1 cellular context compared by ENCODE assay signal in the genomic region with DNA sequence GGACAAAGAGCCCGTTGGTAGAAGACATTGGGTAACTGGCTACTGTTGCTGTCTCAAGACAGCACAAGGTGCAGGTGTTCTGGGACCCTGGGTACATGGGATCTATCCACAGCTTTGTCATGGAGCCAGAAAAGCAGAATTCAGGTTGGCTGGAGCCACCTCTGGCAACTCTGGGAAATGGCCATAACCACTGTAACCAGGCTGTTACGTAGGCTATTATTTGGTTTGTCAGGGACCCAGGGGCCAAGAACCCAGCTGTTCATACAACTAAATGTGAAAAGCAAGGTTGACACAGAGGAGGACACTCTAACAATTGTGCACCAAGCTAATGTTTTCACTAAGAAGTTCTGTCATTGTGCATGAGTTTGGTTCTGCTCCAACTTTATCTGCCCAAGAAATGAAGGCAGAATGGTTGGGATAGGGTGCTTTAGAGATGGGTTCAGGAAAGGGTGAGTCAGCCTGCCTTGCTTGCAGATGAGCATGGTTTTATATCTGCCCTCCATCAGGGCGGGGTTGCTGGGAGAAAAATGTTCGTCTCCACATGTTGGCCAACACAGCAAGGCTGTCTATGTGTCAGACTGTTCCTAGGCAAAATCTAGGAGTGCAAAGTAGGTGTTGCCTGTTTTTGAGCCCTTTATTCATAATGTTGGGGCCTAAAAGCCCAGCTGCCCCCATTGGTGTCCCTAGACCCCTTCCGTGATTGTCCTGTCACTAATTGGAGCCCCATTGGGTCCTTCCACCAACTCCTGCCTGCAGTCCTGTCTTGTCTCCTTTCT.
TF ChIP-seq lines count a peak whose summit lies in the region.

No MANE protein-coding gene starts in this region.

TF ChIP-seq in HCT116, 20 proteins besides CTCF, POLR2A, EP300 and RAD21:
- TF ChIP-seq ELF1 (IDR thresholded peaks at IDR 0.05; ENCODE audit: borderline replicate concordance, low read depth), result no peak
- TF ChIP-seq JUND (IDR thresholded peaks at IDR 0.05), result no peak
- TF ChIP-seq ZNF274 (IDR thresholded peaks at IDR 0.05; ENCODE audit: low read depth, low read length), result no peak
- TF ChIP-seq EZH2phosphoT487 (IDR thresholded peaks at IDR 0.05; ENCODE audit: borderline replicate concordance), result no peak
- TF ChIP-seq TCF7L2 (IDR thresholded peaks at IDR 0.05; ENCODE audit: borderline replicate concordance, extremely low read depth, insufficient read depth, insufficient read length), result no peak
- no peak for TF ChIP-seq EGR1 (IDR thresholded peaks at IDR 0.05; ENCODE audit: low read depth)
- TF ChIP-seq ZFX (IDR thresholded peaks at IDR 0.05), result no peak
- no peak for TF ChIP-seq POLR2AphosphoS5 (IDR thresholded peaks at IDR 0.05; ENCODE audit: low read depth, low read length)
- no peak for TF ChIP-seq ZBTB33 (IDR thresholded peaks at IDR 0.05; ENCODE audit: extremely low read depth, insufficient replicate concordance, low read length)
- no peak for TF ChIP-seq CEBPB (IDR thresholded peaks at IDR 0.05; ENCODE audit: low read depth)
- no peak for TF ChIP-seq ATF3 (IDR thresholded peaks at IDR 0.05)
- no peak for TF ChIP-seq FOSL1 (IDR thresholded peaks at IDR 0.05; ENCODE audit: low read depth)
- TF ChIP-seq EZH2 (IDR thresholded peaks at IDR 0.05), result no peak
- TF ChIP-seq SIN3A (IDR thresholded peaks at IDR 0.05; ENCODE audit: low read depth), result no peak
- TF ChIP-seq, protein P1, sequence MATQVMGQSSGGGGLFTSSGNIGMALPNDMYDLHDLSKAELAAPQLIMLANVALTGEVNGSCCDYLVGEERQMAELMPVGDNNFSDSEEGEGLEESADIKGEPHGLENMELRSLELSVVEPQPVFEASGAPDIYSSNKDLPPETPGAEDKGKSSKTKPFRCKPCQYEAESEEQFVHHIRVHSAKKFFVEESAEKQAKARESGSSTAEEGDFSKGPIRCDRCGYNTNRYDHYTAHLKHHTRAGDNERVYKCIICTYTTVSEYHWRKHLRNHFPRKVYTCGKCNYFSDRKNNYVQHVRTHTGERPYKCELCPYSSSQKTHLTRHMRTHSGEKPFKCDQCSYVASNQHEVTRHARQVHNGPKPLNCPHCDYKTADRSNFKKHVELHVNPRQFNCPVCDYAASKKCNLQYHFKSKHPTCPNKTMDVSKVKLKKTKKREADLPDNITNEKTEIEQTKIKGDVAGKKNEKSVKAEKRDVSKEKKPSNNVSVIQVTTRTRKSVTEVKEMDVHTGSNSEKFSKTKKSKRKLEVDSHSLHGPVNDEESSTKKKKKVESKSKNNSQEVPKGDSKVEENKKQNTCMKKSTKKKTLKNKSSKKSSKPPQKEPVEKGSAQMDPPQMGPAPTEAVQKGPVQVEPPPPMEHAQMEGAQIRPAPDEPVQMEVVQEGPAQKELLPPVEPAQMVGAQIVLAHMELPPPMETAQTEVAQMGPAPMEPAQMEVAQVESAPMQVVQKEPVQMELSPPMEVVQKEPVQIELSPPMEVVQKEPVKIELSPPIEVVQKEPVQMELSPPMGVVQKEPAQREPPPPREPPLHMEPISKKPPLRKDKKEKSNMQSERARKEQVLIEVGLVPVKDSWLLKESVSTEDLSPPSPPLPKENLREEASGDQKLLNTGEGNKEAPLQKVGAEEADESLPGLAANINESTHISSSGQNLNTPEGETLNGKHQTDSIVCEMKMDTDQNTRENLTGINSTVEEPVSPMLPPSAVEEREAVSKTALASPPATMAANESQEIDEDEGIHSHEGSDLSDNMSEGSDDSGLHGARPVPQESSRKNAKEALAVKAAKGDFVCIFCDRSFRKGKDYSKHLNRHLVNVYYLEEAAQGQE (IDR thresholded peaks at IDR 0.05; ENCODE audit: low read depth), result no peak
- TF ChIP-seq SP1 (IDR thresholded peaks at IDR 0.05; ENCODE audit: low read depth), result no peak
